In the genomic region with DNA sequence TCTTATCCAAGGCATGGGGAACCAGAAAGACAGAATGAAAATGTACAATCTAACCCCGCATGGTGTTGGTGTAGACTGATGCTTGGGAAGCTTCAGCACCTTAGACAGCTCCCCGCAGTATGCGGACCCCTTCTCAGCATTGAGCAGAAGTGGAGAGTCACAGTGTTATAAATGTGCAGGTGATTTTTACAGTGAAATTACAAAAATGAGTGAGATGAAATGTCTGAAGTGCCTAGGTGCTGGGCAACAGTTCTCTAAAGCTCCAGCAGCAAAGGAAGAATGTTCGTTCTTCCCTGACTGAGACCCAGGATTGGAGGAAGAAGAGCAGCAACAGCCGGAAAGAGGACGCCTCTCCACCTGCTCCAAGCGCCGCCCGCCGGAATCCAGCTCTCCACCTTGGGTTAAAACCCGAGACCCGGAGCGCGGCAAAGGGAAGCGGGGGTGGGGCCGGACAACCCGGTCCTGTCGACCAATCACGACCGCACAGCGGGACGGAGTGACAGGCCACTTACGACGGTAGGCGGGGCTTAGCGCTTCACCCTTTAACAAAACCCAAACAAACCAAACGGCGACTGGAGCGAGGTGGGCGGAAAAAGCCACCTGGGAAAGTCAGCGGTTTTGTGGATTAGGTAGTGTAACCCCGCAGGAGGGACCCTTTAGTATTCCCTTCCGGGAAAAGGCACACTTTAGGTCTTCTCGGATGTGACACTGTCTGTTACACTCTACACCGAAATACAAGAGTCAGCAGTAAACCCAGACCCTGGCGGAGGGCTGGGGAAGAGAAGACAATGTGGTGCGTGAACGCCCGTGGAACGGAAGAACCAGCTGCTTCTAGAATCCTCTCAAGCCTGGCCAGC, we compare ENCODE assay signal across 8 cellular contexts. TPM values are rescaled to one million over a fixed set of nuclear protein-coding genes. Genes with fewer than 3 reads are reported as not detected.
DNase-seq lines count a peak whose midpoint lies in the region; ATAC-seq and TF ChIP-seq lines count a peak whose summit lies in the region.

Gene GLRA3, minus strand, starts transcription at position 403 of the 857 bp plus-strand sequence. CDS start 436 bp downstream, outside the sequence.

- H3K4me3 ChIP-seq in hepatocyte: peak within 1 kb of the TSS; percentile 24

- no peaks in the 10 kb centered on the region for H3K9me2 ChIP-seq in hepatocyte (replicated peaks; ENCODE audit: insufficient read depth)

- no peaks in the 10 kb centered on the region for H3K9me3 ChIP-seq in hepatocyte (ENCODE audit: low read depth)

- intact Hi-C loops in activated naive CD4-positive, alpha-beta T cell treated with anti-CD3 and anti-CD28 coated beads for 36 hours (cut with micrococcal nuclease): no loop called here
- intact Hi-C loops in sciatic nerve (cut with DNase I): no loop called here

- no peaks in the 10 kb centered on the region for H3K27me3 ChIP-seq in hepatocyte

- peak; percentile 22 for DNase-seq in activated naive CD4-positive, alpha-beta T cell treated with anti-CD3 and anti-CD28 coated beads for 36 hours
- DNase-seq in activated naive CD4-positive, alpha-beta T cell treated with Interleukin-2 at 50 U/mL for 16 hours: no peak
- DNase-seq in NCI-H2196 (lab: John Stamatoyannopoulos, UW; ENCODE audit: unreplicated experiment) (peak; percentile 34), hepatocyte (ENCODE audit: low spot score) (peak; percentile 84), sciatic nerve (ENCODE audit: low spot score) (peak; percentile 55), T-helper 9 cell (no peak)
- peak; percentile 27 for DNase-seq in activated naive CD8-positive, alpha-beta T cell treated with anti-CD3 and anti-CD28 coated beads, Interleukin-2, amount 10 ng/mL, durations not matched to agents 7 days and 5 days

- H3K27ac ChIP-seq in hepatocyte: peak within 1 kb of the TSS; percentile 23

- H3K79me2 ChIP-seq in hepatocyte: no peaks in the 10 kb centered on the region

- H3K27me3 Mint-ChIP-seq in activated naive CD4-positive, alpha-beta T cell treated with anti-CD3 and anti-CD28 coated beads for 36 hours (ENCODE audit: low read depth): peaks cover 23% of the 10 kb centered on the region
- H3K27me3 Mint-ChIP-seq in activated naive CD8-positive, alpha-beta T cell treated with anti-CD3 and anti-CD28 coated beads, Interleukin-2, amount 10 ng/mL, durations not matched to agents 7 days and 5 days: peaks cover 7% of the 10 kb centered on the region

- TF ChIP-seq CTCF in hepatocyte (IDR thresholded peaks at IDR 0.05; ENCODE audit: poor library complexity): no peak

- CTCF ChIA-PET in activated naive CD4-positive, alpha-beta T cell treated with anti-CD3 and anti-CD28 coated beads for 36 hours (lab: Charles Lee): no interaction called here

- peaks cover 5% of the 10 kb centered on the region for H3K4me1 ChIP-seq in hepatocyte (ENCODE audit: insufficient read depth)

- no peaks in the 10 kb centered on the region for H4K20me1 ChIP-seq in hepatocyte (ENCODE audit: insufficient read depth, poor library complexity, severe bottlenecking)

- peak; percentile 83 for ATAC-seq in HG02943 (IDR thresholded peaks at IDR 0.05; ENCODE audit: low read depth, unreplicated experiment)
- peak; percentile 39 for ATAC-seq in activated naive CD8-positive, alpha-beta T cell treated with anti-CD3 and anti-CD28 coated beads, Interleukin-2, amount 10 ng/mL, durations not matched to agents 7 days and 5 days (ENCODE audit: low read depth)
- ATAC-seq in sciatic nerve: peak; percentile 68

- no peaks in the 10 kb centered on the region for H3K36me3 ChIP-seq in hepatocyte (replicated peaks; ENCODE audit: insufficient read depth, low read depth)

- POLR2A ChIA-PET in activated naive CD8-positive, alpha-beta T cell treated with anti-CD3 and anti-CD28 coated beads, Interleukin-2, amount 10 ng/mL, durations not matched to agents 7 days and 5 days (lab: Charles Lee): no interaction called here

- H3K4me1 Mint-ChIP-seq in activated naive CD4-positive, alpha-beta T cell treated with anti-CD3 and anti-CD28 coated beads for 36 hours (ENCODE audit: low read depth): peaks cover 7% of the 10 kb centered on the region
- H3K4me1 Mint-ChIP-seq in activated naive CD8-positive, alpha-beta T cell treated with anti-CD3 and anti-CD28 coated beads, Interleukin-2, amount 10 ng/mL, durations not matched to agents 7 days and 5 days: peaks cover 2% of the 10 kb centered on the region

- no peak within 1 kb of the TSS for H3K27ac Mint-ChIP-seq in activated naive CD4-positive, alpha-beta T cell treated with anti-CD3 and anti-CD28 coated beads for 36 hours
- no peak within 1 kb of the TSS for H3K27ac Mint-ChIP-seq in activated naive CD8-positive, alpha-beta T cell treated with anti-CD3 and anti-CD28 coated beads, Interleukin-2, amount 10 ng/mL, durations not matched to agents 7 days and 5 days

- H3K4me2 ChIP-seq in hepatocyte: peak within 1 kb of the TSS; percentile 82

- peaks cover 4% of the 10 kb centered on the region for H3K36me3 Mint-ChIP-seq in activated naive CD4-positive, alpha-beta T cell treated with anti-CD3 and anti-CD28 coated beads for 36 hours (ENCODE audit: low read depth)
- no peaks in the 10 kb centered on the region for H3K36me3 Mint-ChIP-seq in activated naive CD8-positive, alpha-beta T cell treated with anti-CD3 and anti-CD28 coated beads, Interleukin-2, amount 10 ng/mL, durations not matched to agents 7 days and 5 days

- H3K9me3 Mint-ChIP-seq in activated naive CD4-positive, alpha-beta T cell treated with anti-CD3 and anti-CD28 coated beads for 36 hours: peaks cover 3% of the 10 kb centered on the region
- peaks cover 5% of the 10 kb centered on the region for H3K9me3 Mint-ChIP-seq in activated naive CD8-positive, alpha-beta T cell treated with anti-CD3 and anti-CD28 coated beads, Interleukin-2, amount 10 ng/mL, durations not matched to agents 7 days and 5 days

- H3K4me3 Mint-ChIP-seq in activated naive CD4-positive, alpha-beta T cell treated with anti-CD3 and anti-CD28 coated beads for 36 hours: peak within 1 kb of the TSS; percentile 13
- peak within 1 kb of the TSS; percentile 60 for H3K4me3 Mint-ChIP-seq in activated naive CD8-positive, alpha-beta T cell treated with anti-CD3 and anti-CD28 coated beads, Interleukin-2, amount 10 ng/mL, durations not matched to agents 7 days and 5 days

- WGBS in hepatocyte (ENCODE audit: low lambda C conversion rate, missing lambda C conversion rate): under 1% methylated on average over 40 of the region's 40 CpGs

- H2AFZ ChIP-seq in hepatocyte: peak within 1 kb of the TSS; percentile 60

RNA-seq across cellular contexts. Expression of gene GLRA3, which starts in this region (rescaled TPM):
- not detected for total RNA-seq in activated naive CD4-positive, alpha-beta T cell treated with anti-CD3 and anti-CD28 coated beads for 36 hours
- total RNA-seq in activated naive CD8-positive, alpha-beta T cell treated with anti-CD3 and anti-CD28 coated beads, Interleukin-2, amount 10 ng/mL, durations not matched to agents 7 days and 5 days: not detected
- total RNA-seq in hepatocyte (0.08 and 0.10 TPM in 2 replicates), sciatic nerve (not detected)
- polyA plus RNA-seq in hepatocyte: not detected in 2 replicates

Comparison
In these comparisons a context has a peak if more than half of its experiments do, and no peak if none do; other contexts are left out.
1. Peak in DNase-seq in activated naive CD4-positive, alpha-beta T cell treated with anti-CD3 and anti-CD28 coated beads for 36 hours; RNA of the gene not detected or under 1 TPM.
2. Peak in DNase-seq and ATAC-seq in activated naive CD8-positive, alpha-beta T cell treated with anti-CD3 and anti-CD28 coated beads, Interleukin-2, amount 10 ng/mL, durations not matched to agents 7 days and 5 days; RNA of the gene not detected or under 1 TPM.
3. Peak in DNase-seq, H3K4me3 ChIP-seq, H3K27ac ChIP-seq and H3K4me2 ChIP-seq in hepatocyte; RNA of the gene not detected or under 1 TPM.
4. Peak in DNase-seq and ATAC-seq in sciatic nerve; RNA of the gene not detected or under 1 TPM.